20 cellular contexts compared by ENCODE assay signal in genomic region chr2:203870481-203870880, GRCh38. TPM values are rescaled to one million over a fixed set of nuclear protein-coding genes. Genes with fewer than 3 reads are reported as not detected.
DNase-seq lines count a peak whose midpoint lies in the region; ATAC-seq, FAIRE-seq and TF ChIP-seq lines count a peak whose summit lies in the region.
"Had no signal": no experiment of that assay in that cellular context is flagged by ENCODE, and none has a peak within 500 bp of the region (broad histone marks: within the 10 kb centered on the region; RNA-seq: fewer than 3 reads in every experiment).

No MANE protein-coding gene starts in this region.

- FAIRE-seq in HTR-8/SVneo (lab: Jason Lieb, UNC): no peak

- POLR2A ChIA-PET in activated CD4-positive, alpha-beta memory T cell treated with anti-CD3 and anti-CD28 coated beads, Interleukin-2, amount 10 ng/mL, durations not matched to agents 7 days and 5 days (lab: Charles Lee): interaction anchor here (0.9 to 18.3 kb wide), 21 partner anchors 7 to 632 kb away, joined by 3 to 593 read pairs (median 62); partner anchors contain the start of genes CD28, CYP20A1 and ICOS

- peak overlapping the region; percentile 96 for H3K4me3 Mint-ChIP-seq in activated CD4-positive, alpha-beta memory T cell treated with anti-CD3 and anti-CD28 coated beads, Interleukin-2, amount 10 ng/mL, durations not matched to agents 7 days and 5 days
- H3K4me3 Mint-ChIP-seq in activated naive CD8-positive, alpha-beta T cell treated with anti-CD3 and anti-CD28 coated beads, Interleukin-2, amount 50 U/mL, for 24 hours: peak overlapping the region; percentile 93
- H3K4me3 Mint-ChIP-seq: naive B cell had no signal

- H3K4me1 Mint-ChIP-seq in activated CD4-positive, alpha-beta memory T cell treated with anti-CD3 and anti-CD28 coated beads, Interleukin-2, amount 10 ng/mL, durations not matched to agents 7 days and 5 days: peaks cover 78% of the 10 kb centered on the region
- H3K4me1 Mint-ChIP-seq in activated naive CD8-positive, alpha-beta T cell treated with anti-CD3 and anti-CD28 coated beads, Interleukin-2, amount 50 U/mL, for 24 hours: peaks cover 88% of the 10 kb centered on the region

- H3K36me3 Mint-ChIP-seq in activated CD4-positive, alpha-beta memory T cell treated with anti-CD3 and anti-CD28 coated beads, Interleukin-2, amount 10 ng/mL, durations not matched to agents 7 days and 5 days (ENCODE audit: low read depth): peaks cover 85% of the 10 kb centered on the region
- H3K36me3 Mint-ChIP-seq in activated naive CD8-positive, alpha-beta T cell treated with anti-CD3 and anti-CD28 coated beads, Interleukin-2, amount 50 U/mL, for 24 hours (ENCODE audit: low read depth): peaks cover 68% of the 10 kb centered on the region
- H3K36me3 Mint-ChIP-seq: IgD-negative memory B cell, naive B cell had no signal

- no peaks in the 10 kb centered on the region for H3K27me3 ChIP-seq in right atrium auricular region
- H3K27me3 ChIP-seq: breast epithelium had no signal

- peak overlapping the region; percentile 99 for H3K27ac Mint-ChIP-seq in activated CD4-positive, alpha-beta memory T cell treated with anti-CD3 and anti-CD28 coated beads, Interleukin-2, amount 10 ng/mL, durations not matched to agents 7 days and 5 days
- H3K27ac Mint-ChIP-seq in activated naive CD8-positive, alpha-beta T cell treated with anti-CD3 and anti-CD28 coated beads, Interleukin-2, amount 50 U/mL, for 24 hours: peak overlapping the region; percentile 96
- H3K27ac Mint-ChIP-seq: naive B cell had no signal

- peak; percentile 50 for DNase-seq in stimulated activated CD4-positive, alpha-beta T cell treated with anti-CD3 and anti-CD28 coated beads, Interleukin-1b, Interleukin-23, amount 100 ng/mL, for 48 hours
- no peak for DNase-seq in stimulated activated CD4-positive, alpha-beta T cell treated with anti-CD3 and anti-CD28 coated beads, Interleukin-2, amount 100 ng/mL, for 48 hours
- DNase-seq in activated CD4-positive, alpha-beta memory T cell treated with anti-CD3 and anti-CD28 coated beads, Interleukin-2, amount 10 ng/mL, durations not matched to agents 7 days and 5 days: peak; percentile 43
- DNase-seq in activated naive CD8-positive, alpha-beta T cell treated with anti-CD3 and anti-CD28 coated beads, Interleukin-2, amount 50 U/mL, for 24 hours: no peak
- no peak for DNase-seq in D341Med (ENCODE audit: low spot score)
- no peak for DNase-seq in right atrium auricular region (ENCODE audit: low spot score)
- no peak for DNase-seq in HTR-8/SVneo (ENCODE audit: insufficient read length, low spot score)
- DNase-seq: Calu3, dermis blood vessel endothelial cell, foreskin melanocyte, HCEC 1CT, naive B cell, NCI-H1694, SW 1271 had no signal

- H3K27ac ChIP-seq in right atrium auricular region: no peak overlapping the region
- H3K27ac ChIP-seq: breast epithelium, epithelial cell of prostate had no signal

- CTCF ChIA-PET in activated CD4-positive, alpha-beta memory T cell treated with anti-CD3 and anti-CD28 coated beads, Interleukin-2, amount 10 ng/mL, durations not matched to agents 7 days and 5 days (lab: Charles Lee): interaction anchor here (0.9 to 5.5 kb wide), 9 partner anchors 11 to 130 kb away, joined by 3 to 42 read pairs (median 6); no protein-coding TSS in a partner anchor

- H3K36me3 ChIP-seq in right atrium auricular region: no peaks in the 10 kb centered on the region
- H3K36me3 ChIP-seq: breast epithelium had no signal

- ATAC-seq in activated naive CD8-positive, alpha-beta T cell treated with anti-CD3 and anti-CD28 coated beads, Interleukin-2, amount 50 U/mL, for 24 hours: no peak

- H3K4me3 ChIP-seq in right atrium auricular region: no peak overlapping the region
- H3K4me3 ChIP-seq: breast epithelium had no signal

- H3K27me3 Mint-ChIP-seq in activated CD4-positive, alpha-beta memory T cell treated with anti-CD3 and anti-CD28 coated beads, Interleukin-2, amount 10 ng/mL, durations not matched to agents 7 days and 5 days: no peaks in the 10 kb centered on the region
- H3K27me3 Mint-ChIP-seq in activated naive CD8-positive, alpha-beta T cell treated with anti-CD3 and anti-CD28 coated beads, Interleukin-2, amount 50 U/mL, for 24 hours: no peaks in the 10 kb centered on the region

- no peaks in the 10 kb centered on the region for H3K9me3 ChIP-seq in right atrium auricular region
- H3K9me3 ChIP-seq: breast epithelium had no signal

- TF ChIP-seq CTCF in right atrium auricular region (IDR thresholded peaks at IDR 0.05): no peak

- H3K9me3 Mint-ChIP-seq in activated CD4-positive, alpha-beta memory T cell treated with anti-CD3 and anti-CD28 coated beads, Interleukin-2, amount 10 ng/mL, durations not matched to agents 7 days and 5 days: peaks cover 8% of the 10 kb centered on the region
- peaks cover 16% of the 10 kb centered on the region for H3K9me3 Mint-ChIP-seq in activated naive CD8-positive, alpha-beta T cell treated with anti-CD3 and anti-CD28 coated beads, Interleukin-2, amount 50 U/mL, for 24 hours

- H3K4me1 ChIP-seq in right atrium auricular region: no peaks in the 10 kb centered on the region
- H3K4me1 ChIP-seq: breast epithelium had no signal

RNA-seq across cellular contexts. Expression of gene CTLA4, which starts 2.9 kb away (rescaled TPM):
- total RNA-seq in activated CD4-positive, alpha-beta memory T cell treated with anti-CD3 and anti-CD28 coated beads, Interleukin-2, amount 10 ng/mL, durations not matched to agents 7 days and 5 days: 100 to 1,000 TPM in 1 of 2 experiments, 10 to 100 TPM in 1; 98.1 to 101 TPM
- total RNA-seq in right atrium auricular region: under 1 TPM in 1 of 2 donors, not detected in 1; 0.35 TPM
- total RNA-seq: Calu3, kidney epithelial cell, NCI-H460, skeletal muscle tissue had no signal

Comparison
In these comparisons a context has a peak if more than half of its experiments do, and no peak if none do; other contexts are left out.
1. DNase-seq: peak in stimulated activated CD4-positive, alpha-beta T cell treated with anti-CD3 and anti-CD28 coated beads, Interleukin-1b, Interleukin-23, amount 100 ng/mL, for 48 hours (single experiment) and activated CD4-positive, alpha-beta memory T cell treated with anti-CD3 and anti-CD28 coated beads, Interleukin-2, amount 10 ng/mL, durations not matched to agents 7 days and 5 days (single experiment); none in stimulated activated CD4-positive, alpha-beta T cell treated with anti-CD3 and anti-CD28 coated beads, Interleukin-2, amount 100 ng/mL, for 48 hours (0 of 2), activated naive CD8-positive, alpha-beta T cell treated with anti-CD3 and anti-CD28 coated beads, Interleukin-2, amount 50 U/mL, for 24 hours (single experiment), D341Med (single experiment), right atrium auricular region (single experiment) and HTR-8/SVneo (single experiment).
2. RNA of gene CTLA4, which starts 2.9 kb away (total RNA-seq): 98.1 to 101 TPM in activated CD4-positive, alpha-beta memory T cell treated with anti-CD3 and anti-CD28 coated beads, Interleukin-2, amount 10 ng/mL, durations not matched to agents 7 days and 5 days; 0.35 TPM in right atrium auricular region; every median in the first group is over 10 times any median in the second.